Comparison of ENCODE assay signal across 11 cellular contexts in genomic region chr16:84687715-84688114, GRCh38. TPM values are rescaled to one million over a fixed set of nuclear protein-coding genes. Genes with fewer than 3 reads are reported as not detected.
A peak's percentile ranks its signal among the peaks of the same experiment; 100 is the strongest.
DNase-seq lines count a peak whose midpoint lies in the region; ATAC-seq and TF ChIP-seq lines count a peak whose summit lies in the region.
"Had no signal": no experiment of that assay in that cellular context is flagged by ENCODE, and none has a peak within 500 bp of the region (broad histone marks: within the 10 kb centered on the region; RNA-seq: fewer than 3 reads in every experiment).

No MANE protein-coding gene starts in this region.

- peaks cover 10% of the 10 kb centered on the region for H3K27me3 Mint-ChIP-seq in activated CD8-positive, alpha-beta T cell treated with anti-CD3 and anti-CD28 coated beads for 36 hours
- peaks cover 5% of the 10 kb centered on the region for H3K27me3 Mint-ChIP-seq in GM23338 (ENCODE audit: insufficient read depth, low read depth, poor library complexity)

- TF ChIP-seq CTCF in activated CD8-positive, alpha-beta T cell treated with anti-CD3 and anti-CD28 coated beads for 36 hours (IDR thresholded peaks at IDR 0.05): no peak
- TF ChIP-seq CTCF in retinal pigment epithelial cell (conservative IDR thresholded peaks at IDR 0.05; ENCODE audit: low read depth, low read length) (no peak), GM23338 (conservative IDR thresholded peaks at IDR 0.05; ENCODE audit: low read depth in 2 of 2) (no peak)

- no peaks in the 10 kb centered on the region for H3K9me2 ChIP-seq in GM23338 (ENCODE audit: insufficient read depth)

- CTCF ChIA-PET in activated CD8-positive, alpha-beta T cell treated with anti-CD3 and anti-CD28 coated beads for 36 hours (lab: Charles Lee): interaction anchor here (0.6 to 5.3 kb wide), 5 partner anchors 15 to 1604 kb away, joined by 3 to 36 read pairs (median 12); no protein-coding TSS in a partner anchor

- no peaks in the 10 kb centered on the region for H3K9me3 Mint-ChIP-seq in activated CD8-positive, alpha-beta T cell treated with anti-CD3 and anti-CD28 coated beads for 36 hours
- H3K9me3 Mint-ChIP-seq in GM23338: peaks cover 11% of the 10 kb centered on the region

- H3K27ac Mint-ChIP-seq in activated CD8-positive, alpha-beta T cell treated with anti-CD3 and anti-CD28 coated beads for 36 hours: no peak overlapping the region
- no peak overlapping the region for H3K27ac Mint-ChIP-seq in GM23338

- no peaks in the 10 kb centered on the region for H4K20me1 ChIP-seq in GM23338 (replicated peaks; ENCODE audit: insufficient read depth)

- peak; percentile 78 for ATAC-seq in HG03064 (IDR thresholded peaks at IDR 0.05; ENCODE audit: low read depth, unreplicated experiment)
- peak; percentile 69 for ATAC-seq in activated CD8-positive, alpha-beta T cell treated with anti-CD3 and anti-CD28 coated beads for 36 hours
- ATAC-seq in GM23338: no peak

- no peak overlapping the region for H3K4me3 Mint-ChIP-seq in activated CD8-positive, alpha-beta T cell treated with anti-CD3 and anti-CD28 coated beads for 36 hours
- H3K4me3 Mint-ChIP-seq in GM23338: no peak overlapping the region

- no peak overlapping the region for H3K4me3 ChIP-seq in retinal pigment epithelial cell (ENCODE audit: low read length)
- H3K4me3 ChIP-seq in GM23338: no peak overlapping the region
- H3K4me3 ChIP-seq: colonic mucosa had no signal

- H3K27me3 ChIP-seq in GM23338 (ENCODE audit: insufficient read depth): no peaks in the 10 kb centered on the region
- H3K27me3 ChIP-seq: colonic mucosa had no signal

- H3K4me1 ChIP-seq in GM23338 (ENCODE audit: insufficient read depth): peaks cover 11% of the 10 kb centered on the region
- H3K4me1 ChIP-seq: colonic mucosa had no signal

- H3K36me3 ChIP-seq in GM23338 (ENCODE audit: insufficient read depth): 0 out of 2 replicates have a peak, but pooled peaks cover 3% of the 10 kb centered on the region
- H3K36me3 ChIP-seq: colonic mucosa had no signal

- H2AFZ ChIP-seq in GM23338: no peak overlapping the region

- H3K27ac ChIP-seq in GM23338 (ENCODE audit: low read depth): no peak overlapping the region
- H3K27ac ChIP-seq: 22Rv1, colonic mucosa had no signal

- H3K4me1 Mint-ChIP-seq in activated CD8-positive, alpha-beta T cell treated with anti-CD3 and anti-CD28 coated beads for 36 hours (ENCODE audit: low read depth): peaks cover 9% of the 10 kb centered on the region
- peaks cover 23% of the 10 kb centered on the region for H3K4me1 Mint-ChIP-seq in GM23338

- H3F3A ChIP-seq in GM23338 (replicated peaks; ENCODE audit: low read depth): 0 out of 2 replicates have a peak, but pooled peaks cover 5% of the 10 kb centered on the region

- DNase-seq in DMS53 (lab: John Stamatoyannopoulos, UW) (peak; percentile 37), DMS53 treated with DMSO at 0.1 percent for 48 hours (lab: John Stamatoyannopoulos, UW; ENCODE audit: unreplicated experiment) (no peak), retinal pigment epithelial cell (ENCODE audit: low read depth) (peak; percentile 82), KG1 (lab: John Stamatoyannopoulos, UW) (no peak), GM23338 (ENCODE audit: low spot score) (no peak)
- DNase-seq in activated CD8-positive, alpha-beta T cell treated with anti-CD3 and anti-CD28 coated beads for 36 hours: peak; percentile 20
- DNase-seq in effector CD4-positive, alpha-beta T cell: no peak
- DNase-seq: colonic mucosa, NCI-H82 had no signal

- no peaks in the 10 kb centered on the region for H3K36me3 Mint-ChIP-seq in activated CD8-positive, alpha-beta T cell treated with anti-CD3 and anti-CD28 coated beads for 36 hours (ENCODE audit: low read depth)
- no peaks in the 10 kb centered on the region for H3K36me3 Mint-ChIP-seq in GM23338 (ENCODE audit: low read depth)

- no peak overlapping the region for H3K4me2 ChIP-seq in GM23338

- POLR2A ChIA-PET in activated CD8-positive, alpha-beta T cell treated with anti-CD3 and anti-CD28 coated beads for 36 hours (lab: Charles Lee): interaction anchor here (0.6 to 1.8 kb wide), 2 partner anchors 13 to 1731 kb away, joined by 3 to 4 read pairs; no protein-coding TSS in a partner anchor

- intact Hi-C loops in activated CD8-positive, alpha-beta T cell treated with anti-CD3 and anti-CD28 coated beads for 36 hours (cut with micrococcal nuclease): no loop called here

- H3K79me2 ChIP-seq in GM23338 (replicated peaks; ENCODE audit: insufficient read depth): no peaks in the 10 kb centered on the region

TF ChIP-seq in GM23338, 12 proteins besides CTCF, POLR2A, EP300 and RAD21 (continues in another document):
- no peak for TF ChIP-seq EZH2phosphoT487 (IDR thresholded peaks at IDR 0.05; ENCODE audit: unreplicated experiment)
- no peak for TF ChIP-seq POLR2AphosphoS5 (IDR thresholded peaks at IDR 0.05; ENCODE audit: low read depth)
- no peak for TF ChIP-seq JUNB (IDR thresholded peaks at IDR 0.05; ENCODE audit: unreplicated experiment)
- TF ChIP-seq ETS1 (IDR thresholded peaks at IDR 0.05): no peak
- TF ChIP-seq EZH2 (IDR thresholded peaks at IDR 0.05; ENCODE audit: low read depth, unreplicated experiment): no peak
- no peak for TF ChIP-seq ZNF331 (CRISPR knock-in tag; IDR thresholded peaks at IDR 0.05; ENCODE audit: low read depth)
- TF ChIP-seq CREB1 (CRISPR knock-in tag; IDR thresholded peaks at IDR 0.05; ENCODE audit: low read depth): no peak
- no peak for TF ChIP-seq ZNF114 (CRISPR knock-in tag; IDR thresholded peaks at IDR 0.05)
- TF ChIP-seq, protein P1, sequence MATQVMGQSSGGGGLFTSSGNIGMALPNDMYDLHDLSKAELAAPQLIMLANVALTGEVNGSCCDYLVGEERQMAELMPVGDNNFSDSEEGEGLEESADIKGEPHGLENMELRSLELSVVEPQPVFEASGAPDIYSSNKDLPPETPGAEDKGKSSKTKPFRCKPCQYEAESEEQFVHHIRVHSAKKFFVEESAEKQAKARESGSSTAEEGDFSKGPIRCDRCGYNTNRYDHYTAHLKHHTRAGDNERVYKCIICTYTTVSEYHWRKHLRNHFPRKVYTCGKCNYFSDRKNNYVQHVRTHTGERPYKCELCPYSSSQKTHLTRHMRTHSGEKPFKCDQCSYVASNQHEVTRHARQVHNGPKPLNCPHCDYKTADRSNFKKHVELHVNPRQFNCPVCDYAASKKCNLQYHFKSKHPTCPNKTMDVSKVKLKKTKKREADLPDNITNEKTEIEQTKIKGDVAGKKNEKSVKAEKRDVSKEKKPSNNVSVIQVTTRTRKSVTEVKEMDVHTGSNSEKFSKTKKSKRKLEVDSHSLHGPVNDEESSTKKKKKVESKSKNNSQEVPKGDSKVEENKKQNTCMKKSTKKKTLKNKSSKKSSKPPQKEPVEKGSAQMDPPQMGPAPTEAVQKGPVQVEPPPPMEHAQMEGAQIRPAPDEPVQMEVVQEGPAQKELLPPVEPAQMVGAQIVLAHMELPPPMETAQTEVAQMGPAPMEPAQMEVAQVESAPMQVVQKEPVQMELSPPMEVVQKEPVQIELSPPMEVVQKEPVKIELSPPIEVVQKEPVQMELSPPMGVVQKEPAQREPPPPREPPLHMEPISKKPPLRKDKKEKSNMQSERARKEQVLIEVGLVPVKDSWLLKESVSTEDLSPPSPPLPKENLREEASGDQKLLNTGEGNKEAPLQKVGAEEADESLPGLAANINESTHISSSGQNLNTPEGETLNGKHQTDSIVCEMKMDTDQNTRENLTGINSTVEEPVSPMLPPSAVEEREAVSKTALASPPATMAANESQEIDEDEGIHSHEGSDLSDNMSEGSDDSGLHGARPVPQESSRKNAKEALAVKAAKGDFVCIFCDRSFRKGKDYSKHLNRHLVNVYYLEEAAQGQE (IDR thresholded peaks at IDR 0.05; ENCODE audit: unreplicated experiment): no peak
- TF ChIP-seq NANOG (IDR thresholded peaks at IDR 0.05; ENCODE audit: borderline replicate concordance): no peak

RNA-seq across cellular contexts. Expression of gene USP10, which starts 12.1 kb away (rescaled TPM):
- 100 to 1,000 TPM; 116 TPM for total RNA-seq in activated CD8-positive, alpha-beta T cell treated with anti-CD3 and anti-CD28 coated beads for 36 hours
- 144 and 158 TPM in 2 replicates for total RNA-seq in GM23338 (2014; rRNA removed; shearing (Covaris generic))
- 186 and 194 TPM in 2 replicates for polyA plus RNA-seq in GM23338 (2016; fragmentation: Nextera tagmentation; extraction: Ambion mirVana)

RNA-seq across cellular contexts. Expression of gene KLHL36, which starts 39.4 kb away (rescaled TPM):
- total RNA-seq in activated CD8-positive, alpha-beta T cell treated with anti-CD3 and anti-CD28 coated beads for 36 hours: 10 to 100 TPM; 41.0 to 44.0 TPM
- total RNA-seq in GM23338 (2014; rRNA removed; shearing (Covaris generic)): 54.6 and 70.4 TPM in 2 replicates
- polyA plus RNA-seq in GM23338 (2016; fragmentation: Nextera tagmentation; extraction: Ambion mirVana): 13.4 and 15.5 TPM in 2 replicates

Comparison
In these comparisons a context has a peak if more than half of its experiments do, and no peak if none do; other contexts are left out.
1. DNase-seq: peak in DMS53 (single experiment), activated CD8-positive, alpha-beta T cell treated with anti-CD3 and anti-CD28 coated beads for 36 hours (single experiment) and retinal pigment epithelial cell (single experiment); none in DMS53 treated with DMSO at 0.1 percent for 48 hours (single experiment), KG1 (single experiment), effector CD4-positive, alpha-beta T cell (single experiment) and GM23338 (single experiment).